Comparison of ENCODE assay signal across 11 cellular contexts in the genomic region with DNA sequence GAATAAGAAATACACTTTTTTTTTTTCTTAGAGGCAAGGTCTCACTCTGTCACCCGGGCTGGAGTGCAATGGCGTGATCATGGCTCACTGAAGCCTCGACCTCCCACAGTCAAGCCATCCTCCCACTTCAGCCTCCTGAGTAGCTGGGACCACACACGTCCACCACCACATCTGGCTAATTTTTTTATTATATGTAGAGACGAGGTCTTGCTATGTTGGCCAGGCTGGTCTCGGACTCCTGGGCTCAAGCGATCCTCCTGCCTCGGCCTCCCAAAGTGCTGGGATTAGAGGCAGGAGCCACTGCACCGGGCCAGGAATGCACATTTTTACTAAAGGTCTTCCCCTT. TPM values are rescaled to one million over a fixed set of nuclear protein-coding genes. Genes with fewer than 3 reads are reported as not detected.
DNase-seq lines count a peak whose midpoint lies in the region; ATAC-seq and TF ChIP-seq lines count a peak whose summit lies in the region.
"Had no signal": no experiment of that assay in that cellular context is flagged by ENCODE, and none has a peak within 500 bp of the region (broad histone marks: within the 10 kb centered on the region; RNA-seq: fewer than 3 reads in every experiment).

No MANE protein-coding gene starts in this region.

- no TSS peak for BruUV-seq in MCF 10A (replicated peaks; lab: Mats Ljungman, UMichigan)

- ATAC-seq in Right ventricle myocardium superior (ENCODE audit: poor library complexity) (no peak), aorta (ENCODE audit: low FRiP score) (no peak), HG02642 (IDR thresholded peaks at IDR 0.05; ENCODE audit: poor library complexity, unreplicated experiment) (no peak), GM18909 (IDR thresholded peaks at IDR 0.05; ENCODE audit: poor library complexity, unreplicated experiment) (no peak)

- H3K27me3 ChIP-seq in right atrium auricular region (no peaks in the 10 kb centered on the region), muscle layer of duodenum (ENCODE audit: low read depth, low read length) (no peaks in the 10 kb centered on the region), aorta (ENCODE audit: control insufficient read depth in 1 of 2, insufficient read depth in 2 of 2, low read length in 1 of 2) (no peaks in the 10 kb centered on the region)

- 48 to 62% methylated on average over 9 of the region's 9 CpGs for WGBS in aorta, 2 donors

- no peaks in the 10 kb centered on the region for H3K27me3 Mint-ChIP-seq in MCF 10A (ENCODE audit: insufficient read depth, unreplicated experiment)

- H3K27ac ChIP-seq in right atrium auricular region (no peak overlapping the region), muscle layer of duodenum (ENCODE audit: low read length) (peak overlapping the region; percentile 100), aorta (ENCODE audit: low read depth in 1 of 2, low read length in 2 of 2) (no peak overlapping the region)

- H3K36me3 ChIP-seq in right atrium auricular region: peaks cover 42% of the 10 kb centered on the region
- H3K36me3 ChIP-seq in muscle layer of duodenum (ENCODE audit: control insufficient read depth in 1 of 2, insufficient read depth in 2 of 2, low read length in 2 of 2): peaks cover 30 to 38% of the 10 kb centered on the region in 2 donors
- H3K36me3 ChIP-seq in aorta (ENCODE audit: control insufficient read depth in 1 of 2, insufficient read depth in 2 of 2, low read length in 1 of 2): peaks cover 0 to 8% of the 10 kb centered on the region in 2 donors

- H3K27ac Mint-ChIP-seq in MCF 10A (ENCODE audit: low read depth, unreplicated experiment): no peak overlapping the region

- intact Hi-C loops in Right ventricle myocardium superior (cut with DNase I) (no loop called here), MCF 10A (cut with micrococcal nuclease) (no loop called here), aorta (cut with DNase I) (no loop called here)

- TF ChIP-seq CTCF in right atrium auricular region (IDR thresholded peaks at IDR 0.05) (no peak), MCF 10A (IDR thresholded peaks at IDR 0.05; ENCODE audit: unreplicated experiment) (no peak)

- peak overlapping the region; percentile 82 for H3K4me3 Mint-ChIP-seq in MCF 10A (ENCODE audit: unreplicated experiment)

- CTCF ChIA-PET in MCF 10A (lab: Yijun Ruan, JAX): interaction anchor here (0.7 to 1.2 kb wide), 2 partner anchors 14 to 28 kb away, joined by 4 read pairs; no protein-coding TSS in a partner anchor

- peaks cover 0 to 49% of the 10 kb centered on the region in 2 donors for H3K4me1 ChIP-seq in right atrium auricular region
- peaks cover 10 to 49% of the 10 kb centered on the region in 2 donors for H3K4me1 ChIP-seq in muscle layer of duodenum (ENCODE audit: control insufficient read depth in 1 of 2, insufficient read depth in 2 of 2, low read length in 2 of 2)
- peaks cover 0 to 2% of the 10 kb centered on the region in 2 donors for H3K4me1 ChIP-seq in aorta (ENCODE audit: control insufficient read depth in 1 of 2, insufficient read depth in 2 of 2, low read length in 2 of 2)

- H3K4me3 ChIP-seq in right atrium auricular region: peak overlapping the region; percentile 9 to 83
- peak overlapping the region; percentile 88 to 99 for H3K4me3 ChIP-seq in muscle layer of duodenum (ENCODE audit: low read depth in 1 of 2, low read length in 2 of 2)
- H3K4me3 ChIP-seq in aorta (ENCODE audit: low read length in 2 of 2): peak overlapping the region; percentile 63 to 80

- POLR2A ChIA-PET in MCF 10A (lab: Yijun Ruan, JAX): interaction anchor here (0.7 to 7.9 kb wide), 9 partner anchors 12 to 270 kb away, joined by 3 to 121 read pairs (median 3); partner anchors contain the start of genes ELMOD3, RETSAT, RNF181 and VAMP8

- H3K9me3 Mint-ChIP-seq in MCF 10A (ENCODE audit: unreplicated experiment): no peaks in the 10 kb centered on the region

- no peaks in the 10 kb centered on the region for H3K9me3 ChIP-seq in right atrium auricular region
- H3K9me3 ChIP-seq in muscle layer of duodenum (ENCODE audit: control insufficient read depth in 1 of 2, low read length in 2 of 2): no peaks in the 10 kb centered on the region
- H3K9me3 ChIP-seq in aorta (ENCODE audit: control insufficient read depth, low read length): no peaks in the 10 kb centered on the region

- peaks cover 51% of the 10 kb centered on the region for H3K36me3 Mint-ChIP-seq in MCF 10A (ENCODE audit: insufficient read depth, unreplicated experiment)

- DNase-seq in right atrium auricular region (ENCODE audit: low spot score) (no peak), Right ventricle myocardium superior (no peak), MCF 10A (ENCODE audit: unreplicated experiment) (no peak), aorta (no peak), SKM-1 (lab: John Stamatoyannopoulos, UW; ENCODE audit: unreplicated experiment) (no peak)
- DNase-seq: cerebellar nuclear complex, H7, NCI-H774 had no signal

- peaks cover 22% of the 10 kb centered on the region for H3K4me1 Mint-ChIP-seq in MCF 10A (ENCODE audit: insufficient read depth, unreplicated experiment)

RNA-seq across cellular contexts. Expression of gene TGOLN2, which starts 2.4 kb away (rescaled TPM):
- total RNA-seq in right atrium auricular region (10 to 100 TPM; 89.3 to 99.5 TPM), Right ventricle myocardium superior (59.9 TPM), MCF 10A (2022) (62.9 and 65.5 TPM in 2 replicates), aorta (100 to 1,000 TPM; 116 to 123 TPM)
- polyA plus RNA-seq in aorta: 10 to 100 TPM; 37.1 to 58.5 TPM

RNA-seq across cellular contexts. Expression of gene RETSAT, which starts 28.9 kb away (rescaled TPM):
- 10 to 100 TPM; 34.2 to 40.8 TPM for total RNA-seq in right atrium auricular region
- 39.8 TPM for total RNA-seq in Right ventricle myocardium superior
- 59.2 and 60.4 TPM in 2 replicates for total RNA-seq in MCF 10A (2022)
- 10 to 100 TPM; 23.8 to 29.5 TPM for total RNA-seq in aorta
- polyA plus RNA-seq in aorta: 10 to 100 TPM; 18.9 to 22.7 TPM

RNA-seq across cellular contexts. Expression of gene ELMOD3, which starts 29.1 kb away (rescaled TPM):
- total RNA-seq in right atrium auricular region: 10 to 100 TPM in 1 of 2 donors, 1 to 10 TPM in 1; 8.4 to 11.1 TPM
- 9.0 TPM for total RNA-seq in Right ventricle myocardium superior
- 16.2 and 16.7 TPM in 2 replicates for total RNA-seq in MCF 10A (2022)
- total RNA-seq in aorta: 10 to 100 TPM; 17.0 to 26.6 TPM
- polyA plus RNA-seq in aorta: 10 to 100 TPM in 1 of 2 donors, 1 to 10 TPM in 1; 9.5 to 38.3 TPM
